In genomic region chr7:130349911-130350782, GRCh38 we compare ENCODE assay signal across 11 cellular contexts. TPM values are rescaled to one million over a fixed set of nuclear protein-coding genes. Genes with fewer than 3 reads are reported as not detected.
DNase-seq lines count a peak whose midpoint lies in the region; ATAC-seq, FAIRE-seq and TF ChIP-seq lines count a peak whose summit lies in the region.
"Had no signal": no experiment of that assay in that cellular context is flagged by ENCODE, and none has a peak within 500 bp of the region (broad histone marks: within the 10 kb centered on the region; RNA-seq: fewer than 3 reads in every experiment).

No MANE protein-coding gene starts in this region.

- H3K4ac ChIP-seq in H1 (replicated peaks; ENCODE audit: insufficient read length, low read depth, low read length), result no peak overlapping the region

- no peaks in the 10 kb centered on the region for H3K79me1 ChIP-seq in H1 (ENCODE audit: low read depth, low read length)

- no peak overlapping the region; the same call in 1 of the 2 replicates for H3K18ac ChIP-seq in H1 (ENCODE audit: extremely low read depth, low read length)

- H3K4me1 ChIP-seq in H1 (replicated peaks in 1 of 4; ENCODE audit: control insufficient read depth in 3 of 4, insufficient read depth in 4 of 4, low read length in 3 of 4), result peaks cover 2 to 14% (median 9%) of the 10 kb centered on the region in 4 experiments

- peaks cover 11% of the 10 kb centered on the region for H3F3A ChIP-seq in neural cell (ENCODE audit: insufficient read depth, low read length, poor library complexity, severe bottlenecking)

- H3K4me2 ChIP-seq in H1 (ENCODE audit: insufficient read depth in 1 of 2, low read depth in 2 of 2, low read length in 2 of 2) (no peak overlapping the region), neural cell (ENCODE audit: low read length) (no peak overlapping the region)

- H3K14ac ChIP-seq in H1 (ENCODE audit: insufficient read length), result no peak overlapping the region

- TF ChIP-seq RAD21 in H1 (IDR thresholded peaks at IDR 0.05 in 1 of 2, conservative IDR thresholded peaks at IDR 0.05 in 1 of 2; ENCODE audit: low read depth in 2 of 2, low read length in 2 of 2) (no peak), neural cell (conservative IDR thresholded peaks at IDR 0.05) (no peak)

- POLR2A ChIA-PET in H1 (lab: Charles Lee; ENCODE audit: partially characterized antibody), result interaction anchor here (0.6 kb wide), 1 partner anchor 15 kb away, joined by 3 read pairs; no protein-coding TSS in a partner anchor

- CTCF ChIA-PET in H1 (lab: Charles Lee; ENCODE audit: partially characterized antibody), result interaction anchor here (1.0 to 1.7 kb wide), 4 partner anchors 14 to 31 kb away, joined by 3 to 5 read pairs (median 3); no protein-coding TSS in a partner anchor

- no peak overlapping the region for H4K91ac ChIP-seq in H1 (replicated peaks; ENCODE audit: insufficient read length, low read length)

- H3K79me2 ChIP-seq in H1 (ENCODE audit: control insufficient read depth in 1 of 2, insufficient read depth in 2 of 2, low read length in 2 of 2) (no peaks in the 10 kb centered on the region), neural cell (replicated peaks; ENCODE audit: insufficient read depth, low read length) (no peaks in the 10 kb centered on the region)

- H2AFZ ChIP-seq in H1 (ENCODE audit: low read length) (no peak overlapping the region), neural cell (ENCODE audit: low read depth, low read length) (no peak overlapping the region)

- H4K8ac ChIP-seq in H1 (ENCODE audit: extremely low read depth, insufficient read depth, low read length), result no peak overlapping the region

- no peak overlapping the region for H3K23ac ChIP-seq in H1 (ENCODE audit: insufficient read length)

- H3K56ac ChIP-seq in H1 (replicated peaks; ENCODE audit: insufficient read length, low read depth, low read length), result no peak overlapping the region

- no peak overlapping the region for H4K5ac ChIP-seq in H1 (ENCODE audit: insufficient read length, low read depth, low read length)

- H2BK15ac ChIP-seq in H1 (ENCODE audit: low read length), result 0 out of 2 replicates have a peak overlapping the region, but pooled peaks have one; percentile 88

- H3K9me3 ChIP-seq in H1 (ENCODE audit: insufficient read depth in 2 of 2, low read depth in 1 of 2, low read length in 1 of 2), result no peaks in the 10 kb centered on the region
- H3K9me3 ChIP-seq in neural cell (ENCODE audit: low read length), result no peaks in the 10 kb centered on the region
- H3K9me3 ChIP-seq: pancreas had no signal

- no peaks in the 10 kb centered on the region for H3K27me3 ChIP-seq in H1 (replicated peaks in 1 of 4; ENCODE audit: control insufficient read depth in 3 of 4, extremely low read depth in 1 of 4, insufficient read depth in 3 of 4, low read length in 3 of 4)
- H3K27me3 ChIP-seq in neural cell (ENCODE audit: insufficient read depth, low read depth, low read length), result no peaks in the 10 kb centered on the region
- H3K27me3 ChIP-seq: pancreas had no signal

- H2BK120ac ChIP-seq in H1 (replicated peaks; ENCODE audit: low read depth, low read length), result no peak overlapping the region

- H3K36me3 ChIP-seq in H1 (ENCODE audit: control insufficient read depth in 2 of 4, insufficient read depth in 4 of 4, low read length in 3 of 4), result no peaks in the 10 kb centered on the region
- no peaks in the 10 kb centered on the region for H3K36me3 ChIP-seq in neural cell (ENCODE audit: insufficient read depth, low read length)
- H3K36me3 ChIP-seq: pancreas had no signal

- TF ChIP-seq POLR2A in H1 (IDR thresholded peaks at IDR 0.05; ENCODE audit: control extremely low read depth in 1 of 2, low read depth in 2 of 2, low read length in 2 of 2), result no peak

- no peak for ATAC-seq in HG03442 (IDR thresholded peaks at IDR 0.05; ENCODE audit: unreplicated experiment)

- whole genome bisulfite sequencing in H1 (ENCODE audit: extremely low coverage in 1 of 2, insufficient coverage in 1 of 2, insufficient read length in 1 of 2, insufficient replicate concordance in 2 of 2, low coverage in 1 of 2, low lambda C conversion rate in 2 of 2, missing lambda C conversion rate in 1 of 2), 2 experiments, result 79% methylated on average over 16 of the region's 16 CpGs; no CpG with 5 or more reads in 1 of the 2 experiments

- no peak overlapping the region for H2BK5ac ChIP-seq in H1 (ENCODE audit: low read depth, low read length)

- TF ChIP-seq EP300 in H1 (IDR thresholded peaks at IDR 0.05; ENCODE audit: borderline replicate concordance in 1 of 2, low read depth in 2 of 2, low read length in 2 of 2), result no peak
- TF ChIP-seq EP300 in neural cell (conservative IDR thresholded peaks at IDR 0.05; ENCODE audit: poor library complexity, severe bottlenecking), result no peak

- no peak overlapping the region for H2AK5ac ChIP-seq in H1 (ENCODE audit: low read depth, low read length)

- H2BK20ac ChIP-seq in H1 (ENCODE audit: low read length), result no peak overlapping the region

- FAIRE-seq in H1 (lab: Jason Lieb, UNC), result no peak
- FAIRE-seq: pancreas had no signal

- no peaks in the 10 kb centered on the region for H4K20me1 ChIP-seq in H1 (replicated peaks in 1 of 2; ENCODE audit: control insufficient read depth in 1 of 2, insufficient read depth in 2 of 2, low read length in 2 of 2)
- no peaks in the 10 kb centered on the region for H4K20me1 ChIP-seq in neural cell (ENCODE audit: insufficient read depth)

- H3K4me3 ChIP-seq in H1 (ENCODE audit: extremely low read depth in 1 of 4, insufficient read depth in 2 of 4, low read depth in 3 of 4, low read length in 4 of 4) (no peak overlapping the region), neural cell (ENCODE audit: low read length) (no peak overlapping the region)
- H3K4me3 ChIP-seq: pancreas had no signal

- peak; percentile 54 for DNase-seq in DMS79 (lab: John Stamatoyannopoulos, UW)
- peak; percentile 24 for DNase-seq in NCI-H187 treated with DMSO at 0.1 percent for 48 hours (lab: John Stamatoyannopoulos, UW)
- DNase-seq in H1 (ENCODE audit: low read depth in 1 of 2, low spot score in 2 of 2), result no peak
- no peak for DNase-seq in effector CD8-positive, alpha-beta T cell (lab: John Stamatoyannopoulos, UW)
- DNase-seq in putamen (ENCODE audit: low spot score), result no peak
- no peak for DNase-seq in C1 segment of cervical spinal cord (lab: John Stamatoyannopoulos, UW)
- DNase-seq: DMS 273 treated with DMSO at 0.1 percent for 48 hours; pancreas; stimulated activated naive CD4-positive, alpha-beta T cell treated with Interleukin-2 at 50 U/mL for 16 hours had no signal

- no peaks in the 10 kb centered on the region for H3K23me2 ChIP-seq in H1 (ENCODE audit: low read depth, low read length)

- no peak overlapping the region for H3K9ac ChIP-seq in H1 (replicated peaks in 1 of 4; ENCODE audit: extremely low read depth in 1 of 4, low read depth in 3 of 4, low read length in 3 of 4)
- peak overlapping the region; percentile 82 for H3K9ac ChIP-seq in neural cell (ENCODE audit: low read length)

- H2BK12ac ChIP-seq in H1 (ENCODE audit: low read depth, low read length), result 0 out of 2 replicates have a peak overlapping the region, but pooled peaks have one; percentile 14

- TF ChIP-seq CTCF in H1 (IDR thresholded peaks at IDR 0.05; ENCODE audit: control extremely low read depth in 1 of 3, insufficient read depth in 1 of 3, low read depth in 1 of 3, low read length in 3 of 3), result no peak
- no peak for TF ChIP-seq CTCF in neural cell (IDR thresholded peaks at IDR 0.05; ENCODE audit: poor library complexity, severe bottlenecking)

- H3K27ac ChIP-seq in H1 (ENCODE audit: low read depth, low read length) (no peak overlapping the region), neural cell (ENCODE audit: low read length) (peak overlapping the region; percentile 99)
- H3K27ac ChIP-seq: pancreas had no signal

- H3K9me2 ChIP-seq in neural cell (ENCODE audit: insufficient read depth, low read length), result no peaks in the 10 kb centered on the region

TF ChIP-seq in H1, 55 proteins besides CTCF, POLR2A, EP300 and RAD21 (continues in another document):
- no peak for TF ChIP-seq PHF8 (conservative IDR thresholded peaks at IDR 0.05; ENCODE audit: low read depth, low read length)

TF ChIP-seq in neural cell, 6 proteins besides CTCF, POLR2A, EP300 and RAD21 (continues in another document):
- TF ChIP-seq POLR2AphosphoS5 (IDR thresholded peaks at IDR 0.05), result no peak

RNA-seq across cellular contexts. Expression of gene CPA5, which starts 5.5 kb away (rescaled TPM):
- total RNA-seq in H1 (2021; fragmentation: NEBNext Ultra II Directional; extraction: Animal tissue kit (Norgen Biotek cat#: 25700)), result not detected in 2 replicates
- polyA plus RNA-seq in H1 (2011; rRNA removed) (0.12 TPM in 1 of 2 replicates, not detected in the other), neural cell (not detected in 2 replicates)
- polyA plus RNA-seq in H1 (2011; cell fraction: cytosol; rRNA removed), result not detected
- polyA plus RNA-seq in H1 (2011; cell fraction: nucleus; rRNA removed), result 0.20 TPM
- not detected in 4 replicates for polyA plus RNA-seq in H1 (2012, experiment 1 of 2)
- polyA plus RNA-seq in H1 (2012, experiment 2 of 2), result not detected
- not detected for polyA plus RNA-seq in H1 (2013, experiment 1 of 2)
- polyA plus RNA-seq in H1 (2013, experiment 2 of 2), result not detected
- polyA minus RNA-seq in H1 (2011; rRNA and poly(A)+ RNA removed), result not detected in 2 replicates
- not detected for polyA minus RNA-seq in H1 (2011; cell fraction: cytosol; rRNA and poly(A)+ RNA removed)
- polyA minus RNA-seq in H1 (2011; cell fraction: nucleus; rRNA and poly(A)+ RNA removed), result not detected
- 0.46 and 0.49 TPM in 2 replicates for polyA minus RNA-seq in neural cell

RNA-seq across cellular contexts. Expression of gene CPA1, which starts 30.1 kb away (rescaled TPM):
- total RNA-seq in H1 (2021; fragmentation: NEBNext Ultra II Directional; extraction: Animal tissue kit (Norgen Biotek cat#: 25700)), result not detected in 2 replicates
- 0.06 TPM in 1 of 2 replicates, not detected in the other for polyA plus RNA-seq in H1 (2011; rRNA removed)
- polyA plus RNA-seq in H1 (2011; cell fraction: cytosol; rRNA removed), result not detected
- not detected for polyA plus RNA-seq in H1 (2011; cell fraction: nucleus; rRNA removed)
- polyA plus RNA-seq in H1 (2012, experiment 1 of 2), result not detected in 4 replicates
- not detected for polyA plus RNA-seq in H1 (2012, experiment 2 of 2)
- polyA plus RNA-seq in H1 (2013, experiment 1 of 2), result not detected
- not detected for polyA plus RNA-seq in H1 (2013, experiment 2 of 2)
- not detected in 2 replicates for polyA minus RNA-seq in H1 (2011; rRNA and poly(A)+ RNA removed)
- polyA minus RNA-seq in H1 (2011; cell fraction: cytosol; rRNA and poly(A)+ RNA removed), result not detected
- polyA minus RNA-seq in H1 (2011; cell fraction: nucleus; rRNA and poly(A)+ RNA removed), result not detected
- polyA plus RNA-seq in neural cell, result not detected in 2 replicates
- polyA minus RNA-seq in neural cell, result not detected in 2 replicates

RNA-seq across cellular contexts. Expression of gene CPA4, which starts 57.2 kb away (rescaled TPM):
- total RNA-seq in H1 (2021; fragmentation: NEBNext Ultra II Directional; extraction: Animal tissue kit (Norgen Biotek cat#: 25700)), result not detected in 2 replicates
- 0.03 TPM in 1 of 2 replicates, not detected in the other for polyA plus RNA-seq in H1 (2011; rRNA removed)
- not detected for polyA plus RNA-seq in H1 (2011; cell fraction: cytosol; rRNA removed)
- 0.03 TPM for polyA plus RNA-seq in H1 (2011; cell fraction: nucleus; rRNA removed)
- 0.29 TPM in 1 of 4 replicates, not detected in the others for polyA plus RNA-seq in H1 (2012, experiment 1 of 2)
- not detected for polyA plus RNA-seq in H1 (2012, experiment 2 of 2)
- polyA plus RNA-seq in H1 (2013, experiment 1 of 2), result 0.08 TPM
- 0.09 TPM for polyA plus RNA-seq in H1 (2013, experiment 2 of 2)
- not detected in 2 replicates for polyA minus RNA-seq in H1 (2011; rRNA and poly(A)+ RNA removed)
- polyA minus RNA-seq in H1 (2011; cell fraction: cytosol; rRNA and poly(A)+ RNA removed), result not detected
- polyA minus RNA-seq in H1 (2011; cell fraction: nucleus; rRNA and poly(A)+ RNA removed), result not detected
- 8.9 and 9.2 TPM in 2 replicates for polyA plus RNA-seq in neural cell
- 1.2 and 3.8 TPM in 2 replicates for polyA minus RNA-seq in neural cell

Comparison
In these comparisons a context has a peak if more than half of its experiments do, and no peak if none do; other contexts are left out.
1. DNase-seq: peak in DMS79 (single experiment) and NCI-H187 treated with DMSO at 0.1 percent for 48 hours (single experiment); none in H1 (0 of 2), effector CD8-positive, alpha-beta T cell (single experiment), putamen (single experiment) and C1 segment of cervical spinal cord (0 of 14).